ENCODE assay signal across 10 cellular contexts in genomic region chr1:29271724-29272123, GRCh38. TPM values are rescaled to one million over a fixed set of nuclear protein-coding genes. Genes with fewer than 3 reads are reported as not detected.
DNase-seq lines count a peak whose midpoint lies in the region; ATAC-seq and TF ChIP-seq lines count a peak whose summit lies in the region.
"Had no signal": no experiment of that assay in that cellular context is flagged by ENCODE, and none has a peak within 500 bp of the region (broad histone marks: within the 10 kb centered on the region; RNA-seq: fewer than 3 reads in every experiment).

No MANE protein-coding gene starts in this region.

- H3K9me3 ChIP-seq in heart right ventricle = peaks cover 0 to 4% (median 0%) of the 10 kb centered on the region in 11 donors
- H3K9me3 ChIP-seq: suprapubic skin had no signal

- H3K4me3 Mint-ChIP-seq in GM23338 (peak overlapping the region; percentile 48; the same call in 2 of the 3 replicates), WTC11 (peak overlapping the region; percentile 48)

- ATAC-seq in GM23338 = peak; percentile 99
- peak; percentile 99 for ATAC-seq in WTC11
- ATAC-seq in heart right ventricle = peak; percentile 76 to 96 (median 92)

- H4K20me1 ChIP-seq in GM23338 (replicated peaks; ENCODE audit: insufficient read depth) = no peaks in the 10 kb centered on the region

- peak; percentile 93 for DNase-seq in GM23338 (ENCODE audit: low spot score)
- DNase-seq in WTC11 (ENCODE audit: low spot score) = peak; percentile 79
- peak; percentile 56 to 62 for DNase-seq in heart right ventricle
- peak; percentile 65 for DNase-seq in retinal pigment epithelial cell (ENCODE audit: low read depth)
- DNase-seq in RPMI8226 = no peak
- DNase-seq in NCI-H2029 treated with DMSO at 0.1 percent for 48 hours (lab: John Stamatoyannopoulos, UW) = no peak
- no peak for DNase-seq in DMS153 (lab: John Stamatoyannopoulos, UW)
- no peak for DNase-seq in NCI-H146 (lab: John Stamatoyannopoulos, UW)
- DNase-seq: activated T-cell treated with anti-CD3 and anti-CD28 coated beads, Interleukin-2, amount 50 U/mL, for 1 hour had no signal

- no peaks in the 10 kb centered on the region for H3F3A ChIP-seq in GM23338 (replicated peaks; ENCODE audit: low read depth)

- H3K27ac ChIP-seq in GM23338 (ENCODE audit: low read depth) (peak overlapping the region; percentile 67), heart right ventricle (peak overlapping the region in 1 of 10 donors; percentile 15)
- H3K27ac ChIP-seq: suprapubic skin had no signal

- H3K36me3 ChIP-seq in GM23338 (ENCODE audit: insufficient read depth) = 0 out of 2 replicates have a peak, but pooled peaks cover 9% of the 10 kb centered on the region
- H3K36me3 ChIP-seq in heart right ventricle = peaks cover 0 to 13% (median 0%) of the 10 kb centered on the region in 9 donors

- peaks cover 9% of the 10 kb centered on the region for H3K36me3 Mint-ChIP-seq in GM23338 (ENCODE audit: low read depth)
- peaks cover 12% of the 10 kb centered on the region for H3K36me3 Mint-ChIP-seq in WTC11

- H3K4me3 ChIP-seq in GM23338 = peak overlapping the region; percentile 29; the same call in 1 of the 2 replicates
- no peak overlapping the region for H3K4me3 ChIP-seq in heart right ventricle
- H3K4me3 ChIP-seq in retinal pigment epithelial cell (ENCODE audit: low read length) = peak overlapping the region; percentile 23
- H3K4me3 ChIP-seq: suprapubic skin had no signal

- H3K4me1 Mint-ChIP-seq in GM23338 (peaks cover 24% of the 10 kb centered on the region), WTC11 (peaks cover 24% of the 10 kb centered on the region)

- CTCF ChIA-PET in WTC11 (lab: Charles Lee) = interaction anchor here (0.7 to 3.6 kb wide), 5 partner anchors 11 to 1025 kb away, joined by 3 to 13 read pairs (median 4); no protein-coding TSS in a partner anchor

- H3K4me1 ChIP-seq in GM23338 (ENCODE audit: insufficient read depth) = peaks cover 23% of the 10 kb centered on the region
- peaks cover 3 to 15% (median 8%) of the 10 kb centered on the region in 9 donors for H3K4me1 ChIP-seq in heart right ventricle

- peak overlapping the region; percentile 71 for H3K4me2 ChIP-seq in GM23338

- H3K27me3 ChIP-seq in GM23338 (ENCODE audit: insufficient read depth) (no peaks in the 10 kb centered on the region), heart right ventricle (peaks cover 0 to 9% (median 0%) of the 10 kb centered on the region in 7 donors)
- H3K27me3 ChIP-seq: suprapubic skin had no signal

- no peak for TF ChIP-seq CTCF in GM23338 (conservative IDR thresholded peaks at IDR 0.05; ENCODE audit: low read depth in 2 of 2)
- TF ChIP-seq CTCF in WTC11 (IDR thresholded peaks at IDR 0.05) = no peak
- TF ChIP-seq CTCF in heart right ventricle (IDR thresholded peaks at IDR 0.05) = no peak
- no peak for TF ChIP-seq CTCF in retinal pigment epithelial cell (conservative IDR thresholded peaks at IDR 0.05; ENCODE audit: low read depth, low read length)

- H3K9me3 Mint-ChIP-seq in GM23338 (no peaks in the 10 kb centered on the region), WTC11 (peaks cover 1% of the 10 kb centered on the region; the same call in 1 of the 2 replicates)

- POLR2A ChIA-PET in WTC11 (lab: Charles Lee) = interaction anchor here (0.9 to 1.3 kb wide), 2 partner anchors 11 to 12 kb away, joined by 3 to 5 read pairs; no protein-coding TSS in a partner anchor

- H3K27me3 Mint-ChIP-seq in GM23338 (ENCODE audit: insufficient read depth, low read depth, poor library complexity) = peaks cover 7% of the 10 kb centered on the region
- H3K27me3 Mint-ChIP-seq in WTC11 (ENCODE audit: low read depth) = no peaks in the 10 kb centered on the region

- 7 to 12% methylated on average over 7 of the region's 7 CpGs for WGBS in heart right ventricle, 2 donors

- H3K9me2 ChIP-seq in GM23338 (ENCODE audit: insufficient read depth) = no peaks in the 10 kb centered on the region

- peak overlapping the region; percentile 34; the same call in 1 of the 2 replicates for H3K27ac Mint-ChIP-seq in GM23338
- peak overlapping the region; percentile 87 for H3K27ac Mint-ChIP-seq in WTC11

- no peak overlapping the region for H2AFZ ChIP-seq in GM23338

- no peaks in the 10 kb centered on the region for H3K79me2 ChIP-seq in GM23338 (replicated peaks; ENCODE audit: insufficient read depth)

- intact Hi-C loops in heart right ventricle (cut with DNase I) = no loop called here

TF ChIP-seq in WTC11, 78 proteins besides CTCF, POLR2A, EP300 and RAD21 (continues in another document):
- TF ChIP-seq IRF1 (CRISPR knock-in tag; IDR thresholded peaks at IDR 0.05) = no peak
- no peak for TF ChIP-seq GABPB1 (CRISPR knock-in tag; IDR thresholded peaks at IDR 0.05)
- no peak for TF ChIP-seq ATF6 (CRISPR knock-in tag; IDR thresholded peaks at IDR 0.05)
- TF ChIP-seq HMGXB4 (CRISPR knock-in tag; IDR thresholded peaks at IDR 0.05) = no peak
- no peak for TF ChIP-seq ZNF263 (CRISPR knock-in tag; IDR thresholded peaks at IDR 0.05; ENCODE audit: low read depth)
- TF ChIP-seq ZNF317 (CRISPR knock-in tag; IDR thresholded peaks at IDR 0.05; ENCODE audit: borderline replicate concordance, low read depth) = no peak
- no peak for TF ChIP-seq E2F5 (CRISPR knock-in tag; IDR thresholded peaks at IDR 0.05)
- TF ChIP-seq NFATC4 (CRISPR knock-in tag; IDR thresholded peaks at IDR 0.05) = no peak
- no peak for TF ChIP-seq ATF3 (CRISPR knock-in tag; conservative IDR thresholded peaks at IDR 0.05)
- peak; percentile 98 for TF ChIP-seq TEAD4 (CRISPR knock-in tag; IDR thresholded peaks at IDR 0.05)

RNA-seq across cellular contexts. Expression of gene PTPRU, which starts 35.4 kb away (rescaled TPM):
- 69.6 and 105 TPM in 2 replicates for total RNA-seq in GM23338 (2014; rRNA removed; shearing (Covaris generic))
- polyA plus RNA-seq in GM23338 (2016; fragmentation: Nextera tagmentation; extraction: Ambion mirVana) (7.9 and 8.0 TPM in 2 replicates), heart right ventricle (10 to 100 TPM; 13.5 to 15.7 TPM)
- total RNA-seq in WTC11 (2021) (60.8 to 75.4 TPM (median 68.2 TPM) in 3 replicates), heart right ventricle (10 to 100 TPM in 8 of 10 donors, 1 to 10 TPM in 2; 8.6 to 29.8 (median 14.5) TPM)

RNA-seq across cellular contexts. Expression of gene MECR, which starts 41.0 kb away (rescaled TPM):
- total RNA-seq in GM23338 (2014; rRNA removed; shearing (Covaris generic)) = 14.3 and 25.7 TPM in 2 replicates
- polyA plus RNA-seq in GM23338 (2016; fragmentation: Nextera tagmentation; extraction: Ambion mirVana) (29.4 and 32.3 TPM in 2 replicates), heart right ventricle (10 to 100 TPM; 31.1 to 39.9 TPM)
- total RNA-seq in WTC11 (2021) (37.6 to 44.2 TPM (median 43.0 TPM) in 3 replicates), heart right ventricle (10 to 100 TPM; 27.8 to 45.6 (median 38.7) TPM)

Comparison
In these comparisons a context has a peak if more than half of its experiments do, and no peak if none do; other contexts are left out.
1. DNase-seq: peak in GM23338 (single experiment), WTC11 (single experiment), heart right ventricle (2 of 2) and retinal pigment epithelial cell (single experiment); none in RPMI8226 (single experiment), NCI-H2029 treated with DMSO at 0.1 percent for 48 hours (single experiment), DMS153 (single experiment) and NCI-H146 (single experiment).
2. H3K4me3 ChIP-seq: peak in GM23338 (single experiment) and retinal pigment epithelial cell (single experiment); none in heart right ventricle (0 of 10).
3. Peak in every context shown above with its lines, with median percentiles within 50 percentile points of each other: ATAC-seq.